In genomic region chr2:174180165-174180724, GRCh38 we compare ENCODE assay signal across 12 cellular contexts.
DNase-seq lines count a peak whose midpoint lies in the region; ATAC-seq, FAIRE-seq and TF ChIP-seq lines count a peak whose summit lies in the region.
"Had no signal": no experiment of that assay in that cellular context is flagged by ENCODE, and none has a peak within 500 bp of the region (broad histone marks: within the 10 kb centered on the region; RNA-seq: fewer than 3 reads in every experiment).

No MANE protein-coding gene starts in this region.

- no peak overlapping the region for H2BK120ac ChIP-seq in mesendoderm (ENCODE audit: low read depth, low read length)

- DNase-seq in NCI-H1105 treated with DMSO at 0.1 percent for 48 hours (lab: John Stamatoyannopoulos, UW) = peak; percentile 4
- DNase-seq in NCI-H1105 (lab: John Stamatoyannopoulos, UW) = no peak
- DNase-seq in NB4 (ENCODE audit: low read depth) = peak; percentile 29
- DNase-seq in K562 (ENCODE audit: extremely low read depth in 1 of 4, low spot score in 3 of 4) = peak in 2 of 4 experiments; percentile 65 to 75
- peak; percentile 77 for DNase-seq in mesendoderm
- no peak for DNase-seq in Calu3
- DNase-seq in activated CD4-positive, alpha-beta T cell treated with anti-CD3 and anti-CD28 coated beads for 48 hours = no peak
- no peak for DNase-seq in stimulated activated CD4-positive, alpha-beta T cell treated with anti-CD3 and anti-CD28 coated beads, Interleukin-4, amount 100 ng/mL, for 4 hours
- DNase-seq: activated naive CD4-positive, alpha-beta T cell treated with anti-CD3 and anti-CD28 coated beads for 36 hours; effector memory CD8-positive, alpha-beta T cell; ovary had no signal

- H3K79me2 ChIP-seq in K562 (ENCODE audit: control insufficient read depth, insufficient read depth, low read length) (peaks cover 75% of the 10 kb centered on the region), mesendoderm (ENCODE audit: control insufficient read depth, insufficient read depth, low read length) (no peaks in the 10 kb centered on the region)

- peak; percentile 80 for FAIRE-seq in K562 (lab: Jason Lieb, UNC)

- H3K9me3 Mint-ChIP-seq in Calu3 (ENCODE audit: low read depth, unreplicated experiment) = peaks cover 2% of the 10 kb centered on the region

- no peaks in the 10 kb centered on the region; the same call in none of the 2 replicates for H4K20me1 ChIP-seq in K562 (replicated peaks; ENCODE audit: control insufficient read depth, insufficient read depth, low read length)

- H3K9ac ChIP-seq in K562 (ENCODE audit: insufficient read depth in 1 of 2, low read depth in 2 of 2, low read length in 2 of 2) (no peak overlapping the region), mesendoderm (ENCODE audit: low read length) (no peak overlapping the region)

- H3K4me1 ChIP-seq in K562 (replicated peaks in 1 of 2; ENCODE audit: control insufficient read depth in 2 of 2, insufficient read depth in 2 of 2, low read length in 2 of 2) (peaks cover 0 to 9% of the 10 kb centered on the region in 2 experiments; a peak in 2 of 5 replicates), mesendoderm (ENCODE audit: control insufficient read depth, low read depth, low read length) (peaks cover 2% of the 10 kb centered on the region)

- no peak overlapping the region for H3K4ac ChIP-seq in mesendoderm (ENCODE audit: low read depth, low read length)

- no peaks in the 10 kb centered on the region for H3K27me3 ChIP-seq in K562 (ENCODE audit: control insufficient read depth in 2 of 2, insufficient read depth in 2 of 2, low read length in 2 of 2)
- H3K27me3 ChIP-seq in mesendoderm (ENCODE audit: insufficient read depth, low read length, poor library complexity) = no peaks in the 10 kb centered on the region
- H3K27me3 ChIP-seq: ovary had no signal

- BruUV-seq in K562 (replicated peaks; lab: Mats Ljungman, UMichigan) (no TSS peak), Calu3 (replicated peaks; lab: Mats Ljungman, UMichigan) (no TSS peak)

- H3K56ac ChIP-seq in mesendoderm (ENCODE audit: low read length) = no peak overlapping the region

- H3K23ac ChIP-seq in mesendoderm (ENCODE audit: low read length) = no peak overlapping the region

- H3K18ac ChIP-seq in mesendoderm (ENCODE audit: low read length) = no peak overlapping the region

- no peaks in the 10 kb centered on the region for H3K9me1 ChIP-seq in K562 (ENCODE audit: control insufficient read depth, insufficient read depth, low read length)

- TF ChIP-seq CTCF in NB4 (IDR thresholded peaks at IDR 0.05; ENCODE audit: low read depth, low read length) (no peak), K562 (IDR thresholded peaks at IDR 0.05 in 2 of 3, conservative IDR thresholded peaks at IDR 0.05 in 1 of 3; ENCODE audit: insufficient read depth in 2 of 3, low read depth in 1 of 3, low read length in 3 of 3) (peak; percentile 35 to 52 (median 41); a peak in 4 of 6 replicates), Calu3 (IDR thresholded peaks at IDR 0.05; ENCODE audit: unreplicated experiment) (no peak)

- peak; percentile 97 for ATAC-seq in K562
- ATAC-seq: activated CD4-positive, CD25-positive, alpha-beta regulatory T cell treated with anti-CD3 and anti-CD28 coated beads, Interleukin-2, amount 50 U/mL, for 24 hours; effector memory CD8-positive, alpha-beta T cell had no signal

- in situ Hi-C loops in K562 (cut with MboI) = no loop called here

- H3K4me1 Mint-ChIP-seq in Calu3 (ENCODE audit: low read depth, unreplicated experiment) = peaks cover 33% of the 10 kb centered on the region

- TF ChIP-seq POLR2A in NB4 (IDR thresholded peaks at IDR 0.05; ENCODE audit: extremely low read depth, insufficient read length) = no peak
- no peak for TF ChIP-seq POLR2A in K562 (conservative IDR thresholded peaks at IDR 0.05)

- H3K79me1 ChIP-seq in mesendoderm (ENCODE audit: low read length) = peaks cover 1% of the 10 kb centered on the region

- H4K5ac ChIP-seq in mesendoderm (ENCODE audit: low read length) = no peak overlapping the region

- no peak; the same call in 1 of the 2 replicates for TF ChIP-seq EP300 in K562 (IDR thresholded peaks at IDR 0.05; ENCODE audit: low read length)

- no peak overlapping the region for H2AK5ac ChIP-seq in mesendoderm (ENCODE audit: low read length)

- POLR2A ChIA-PET in K562 (lab: Yijun Ruan, JAX) = interaction anchor here (0.5 to 1.3 kb wide), 2 partner anchors 13 to 306 kb away, joined by 3 read pairs; no protein-coding TSS in a partner anchor

- peaks cover 5% of the 10 kb centered on the region for H3K36me3 Mint-ChIP-seq in Calu3 (ENCODE audit: insufficient read depth, unreplicated experiment)

- no peaks in the 10 kb centered on the region for H3K9me3 ChIP-seq in K562 (replicated peaks; ENCODE audit: control insufficient read depth, insufficient read depth, low read depth, low read length)
- H3K9me3 ChIP-seq: ovary had no signal

- no peak overlapping the region for H3K4me2 ChIP-seq in K562 (ENCODE audit: insufficient read depth, low read length)
- H3K4me2 ChIP-seq in mesendoderm (ENCODE audit: low read length) = no peak overlapping the region

- H3K36me3 ChIP-seq in K562 (ENCODE audit: control insufficient read depth, insufficient read depth, low read length) (peaks cover 16% of the 10 kb centered on the region), mesendoderm (ENCODE audit: control insufficient read depth, insufficient read depth, low read length) (no peaks in the 10 kb centered on the region)
- H3K36me3 ChIP-seq: ovary had no signal

- no peak overlapping the region for H2BK5ac ChIP-seq in mesendoderm (ENCODE audit: low read length)

- CTCF ChIA-PET in K562 (lab: Yijun Ruan, JAX; ENCODE audit: low intra/inter-chr PET ratio) = interaction anchor here (0.8 kb wide), 1 partner anchor 161 kb away, joined by 4 read pairs; no protein-coding TSS in a partner anchor
- CTCF ChIA-PET in Calu3 (lab: Charles Lee) = interaction anchor here (0.5 to 1.1 kb wide), 2 partner anchors 35 to 161 kb away, joined by 3 read pairs; no protein-coding TSS in a partner anchor

- no peak overlapping the region for H4K8ac ChIP-seq in mesendoderm (ENCODE audit: low read depth, low read length)

- H2BK15ac ChIP-seq in mesendoderm (replicated peaks; ENCODE audit: low read depth) = no peak overlapping the region

- intact Hi-C loops in K562 (cut with micrococcal nuclease) (no loop called here), Calu3 (cut with micrococcal nuclease; ENCODE audit: unreplicated experiment) (no loop called here)

- WGBS in K562 (ENCODE audit: insufficient coverage, low coverage, missing lambda C conversion rate) = 18% methylated on average over 1 of the region's 1 CpG
- WGBS in mesendoderm (ENCODE audit: extremely low coverage, insufficient coverage, low lambda C conversion rate) = no CpG with 5 or more reads among the region's 1 CpG

- H3K4me3 Mint-ChIP-seq in Calu3 (ENCODE audit: low read depth, unreplicated experiment) = no peak overlapping the region
- H3K4me3 Mint-ChIP-seq: activated naive CD4-positive, alpha-beta T cell treated with anti-CD3 and anti-CD28 coated beads for 36 hours; effector memory CD8-positive, alpha-beta T cell had no signal

- H3K27ac ChIP-seq in K562 (ENCODE audit: extremely low read depth, low read depth, low read length) = peak overlapping the region; percentile 1; the same call in 1 of the 3 replicates
- no peak overlapping the region for H3K27ac ChIP-seq in mesendoderm (ENCODE audit: low read depth, low read length)
- H3K27ac ChIP-seq: ovary had no signal

- H3K4me3 ChIP-seq in NB4 (ENCODE audit: low read depth, low read length) = no peak overlapping the region
- H3K4me3 ChIP-seq in K562 = no peak overlapping the region
- H3K4me3 ChIP-seq in mesendoderm (ENCODE audit: low read length) = no peak overlapping the region
- H3K4me3 ChIP-seq: ovary had no signal

- TF ChIP-seq RAD21 in K562 (CRISPR knock-in tag; conservative IDR thresholded peaks at IDR 0.05 in 1 of 2, IDR thresholded peaks at IDR 0.05 in 1 of 2) = peak; percentile 16 to 68; a peak in 2 of 4 replicates

- H3K27me3 Mint-ChIP-seq in Calu3 (ENCODE audit: unreplicated experiment) = no peaks in the 10 kb centered on the region
- H3K27me3 Mint-ChIP-seq: effector memory CD8-positive, alpha-beta T cell had no signal

- H3K27ac Mint-ChIP-seq in Calu3 (ENCODE audit: unreplicated experiment) = no peak overlapping the region
- H3K27ac Mint-ChIP-seq: activated naive CD4-positive, alpha-beta T cell treated with anti-CD3 and anti-CD28 coated beads for 36 hours had no signal

- no peak overlapping the region for H2AFZ ChIP-seq in K562 (ENCODE audit: low read depth, low read length)

TF ChIP-seq in K562, 482 proteins besides CTCF, POLR2A, EP300 and RAD21 (continues in another document):
- no peak for TF ChIP-seq HMG20B (CRISPR knock-in tag; IDR thresholded peaks at IDR 0.05)
- peak; percentile 86 for TF ChIP-seq CBFA2T3 (IDR thresholded peaks at IDR 0.05)
- no peak for TF ChIP-seq BRD9 (IDR thresholded peaks at IDR 0.05; ENCODE audit: low read depth, partially characterized antibody)
- 0 out of 4 replicates have a peak, but pooled peaks of 1 of the 2 experiments have one; percentile 30 for TF ChIP-seq ARNT (IDR thresholded peaks at IDR 0.05)
- no peak for TF ChIP-seq ZNF445 (CRISPR knock-in tag; IDR thresholded peaks at IDR 0.05; ENCODE audit: low read depth)
- TF ChIP-seq NFXL1 (CRISPR knock-in tag; IDR thresholded peaks at IDR 0.05) = no peak
- peak; percentile 49; the same call in 1 of the 2 replicates for TF ChIP-seq NR2C1 (IDR thresholded peaks at IDR 0.05)
- TF ChIP-seq NR2C1 (tag; IDR thresholded peaks at IDR 0.05) = peak; percentile 74
- TF ChIP-seq TCF3 (CRISPR knock-in tag; IDR thresholded peaks at IDR 0.05) = peak; percentile 75
- peak in 1 of 2 experiments; percentile 27; a peak in 1 of 4 replicates for TF ChIP-seq TRIM24 (IDR thresholded peaks at IDR 0.05)
- peak; percentile 45; the same call in 1 of the 2 replicates for TF ChIP-seq SMARCA4 (IDR thresholded peaks at IDR 0.05)
- no peak for TF ChIP-seq YBX1 (IDR thresholded peaks at IDR 0.05)
- TF ChIP-seq RCOR1 (IDR thresholded peaks at IDR 0.05; ENCODE audit: borderline replicate concordance in 1 of 2, low read depth in 2 of 2, low read length in 2 of 2) = peak in 1 of 2 experiments; percentile 75; a peak in 2 of 4 replicates
- TF ChIP-seq BACH1 (tag; IDR thresholded peaks at IDR 0.05) = no peak
- TF ChIP-seq RFX5 (IDR thresholded peaks at IDR 0.05; ENCODE audit: low read depth, low read length) = no peak
- peak; percentile 21; the same call in 1 of the 2 replicates for TF ChIP-seq ZNF316 (IDR thresholded peaks at IDR 0.05)
- 0 out of 2 replicates have a peak, but pooled peaks have one; percentile 36 for TF ChIP-seq POLR2AphosphoS5 (IDR thresholded peaks at IDR 0.05; ENCODE audit: control insufficient read depth, insufficient read depth, low read depth, low read length)
- TF ChIP-seq DACH1 (IDR thresholded peaks at IDR 0.05; ENCODE audit: partially characterized antibody) = peak; percentile 48
- TF ChIP-seq JUND (IDR thresholded peaks at IDR 0.05; ENCODE audit: borderline replicate concordance, low read depth, low read length) = 0 out of 2 replicates have a peak, but pooled peaks have one; percentile 16
- no peak for TF ChIP-seq JUND (tag; IDR thresholded peaks at IDR 0.05; ENCODE audit: borderline replicate concordance, low read depth, low read length)
- TF ChIP-seq FOSL1 (tag; conservative IDR thresholded peaks at IDR 0.05) = 0 out of 2 replicates have a peak, but pooled peaks have one; percentile 27

Comparison
In these comparisons a context has a peak if more than half of its experiments do, and no peak if none do; other contexts are left out.
1. DNase-seq: peak in NCI-H1105 treated with DMSO at 0.1 percent for 48 hours (single experiment), NB4 (single experiment) and mesendoderm (single experiment); none in NCI-H1105 (single experiment), Calu3 (single experiment), activated CD4-positive, alpha-beta T cell treated with anti-CD3 and anti-CD28 coated beads for 48 hours (single experiment) and stimulated activated CD4-positive, alpha-beta T cell treated with anti-CD3 and anti-CD28 coated beads, Interleukin-4, amount 100 ng/mL, for 4 hours (0 of 2).
2. CTCF ChIP-seq: peak in K562 (3 of 3); none in NB4 (single experiment) and Calu3 (single experiment).